17 cellular contexts compared by ENCODE assay signal in the genomic region with DNA sequence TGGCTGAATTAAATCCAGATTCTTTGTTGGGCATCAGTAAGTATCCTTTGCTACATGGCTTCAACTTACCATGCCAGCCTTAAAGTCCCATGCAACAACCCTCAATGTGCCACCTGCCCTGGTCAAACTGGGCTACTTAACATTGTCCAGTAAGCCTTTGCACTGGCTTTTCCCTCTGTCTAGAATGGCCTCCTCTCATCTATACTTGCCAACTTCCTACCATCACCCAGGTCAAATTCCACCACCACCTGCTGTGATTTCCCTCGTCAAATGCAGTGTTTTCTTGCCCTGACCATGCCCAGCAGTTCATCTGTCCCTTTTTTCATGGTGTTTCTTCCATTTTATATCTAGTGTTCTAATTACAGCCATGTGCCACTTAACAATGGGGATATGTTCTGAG. TPM values are rescaled to one million over a fixed set of nuclear protein-coding genes. Genes with fewer than 3 reads are reported as not detected.
"Had no signal": no experiment of that assay in that cellular context is flagged by ENCODE, and none has a peak within 500 bp of the region (broad histone marks: within the 10 kb centered on the region; RNA-seq: fewer than 3 reads in every experiment).

No MANE protein-coding gene starts in this region.

- H3K27ac ChIP-seq: adrenal gland, dorsolateral prefrontal cortex, esophagus muscularis mucosa, pancreas, stomach, thoracic aorta had no signal

- H3K4me1 Mint-ChIP-seq: activated T-helper 17 cell treated with anti-CD3 and anti-CD28 coated beads, Interleukin-2, amount 50 U/mL, for 72 hours had no signal

- H3K9me3 Mint-ChIP-seq: activated CD4-positive, alpha-beta T cell treated with anti-CD3 and anti-CD28 coated beads, Interleukin-2, amount 10 ng/mL, durations not matched to agents 24 days and 14 days; activated T-helper 17 cell treated with anti-CD3 and anti-CD28 coated beads, Interleukin-2, amount 50 U/mL, for 72 hours; immature natural killer cell; natural killer cell; T-helper 1 cell treated with Interleukin-12 subunit alpha and Interleukin-12 subunit beta and Interleukin-4 antibody, amounts not matched to agents 30 μg/mL and 1 μg/mL, for 36 hours had no signal

- H3K9me3 ChIP-seq: adrenal gland, esophagus muscularis mucosa, pancreas, stomach, thoracic aorta had no signal

- H3K4me3 Mint-ChIP-seq: activated CD4-positive, alpha-beta T cell treated with anti-CD3 and anti-CD28 coated beads, Interleukin-2, amount 10 ng/mL, durations not matched to agents 24 days and 14 days; activated T-helper 17 cell treated with anti-CD3 and anti-CD28 coated beads, Interleukin-2, amount 50 U/mL, for 72 hours; immature natural killer cell; natural killer cell; T-helper 1 cell treated with Interleukin-12 subunit alpha and Interleukin-12 subunit beta and Interleukin-4 antibody, amounts not matched to agents 30 μg/mL and 1 μg/mL, for 36 hours had no signal

- H3K27ac Mint-ChIP-seq: activated CD4-positive, alpha-beta T cell treated with anti-CD3 and anti-CD28 coated beads, Interleukin-2, amount 10 ng/mL, durations not matched to agents 24 days and 14 days; activated T-helper 17 cell treated with anti-CD3 and anti-CD28 coated beads, Interleukin-2, amount 50 U/mL, for 72 hours; T-helper 1 cell treated with Interleukin-12 subunit alpha and Interleukin-12 subunit beta and Interleukin-4 antibody, amounts not matched to agents 30 μg/mL and 1 μg/mL, for 36 hours had no signal

- H3K27me3 ChIP-seq: adrenal gland, dorsolateral prefrontal cortex, esophagus muscularis mucosa, pancreas, stomach had no signal

- DNase-seq: activated CD4-positive, alpha-beta T cell treated with anti-CD3 and anti-CD28 coated beads, Interleukin-2, amount 10 ng/mL, durations not matched to agents 24 days and 14 days; activated CD8-positive, alpha-beta memory T cell treated with anti-CD3 and anti-CD28 coated beads for 24 hours; activated naive CD4-positive, alpha-beta T cell treated with anti-CD3 and anti-CD28 coated beads, Interleukin-2, amount 50 U/mL, for 16 hours; adrenal gland; dorsolateral prefrontal cortex; immature natural killer cell; mammary epithelial cell; natural killer cell; pancreas; stimulated activated CD4-positive, alpha-beta T cell treated with anti-CD3 and anti-CD28 coated beads, Interleukin-4, amount 100 ng/mL, for 4 hours; stomach had no signal

- H3K36me3 Mint-ChIP-seq: natural killer cell had no signal

- H3K4me3 ChIP-seq: adrenal gland, dorsolateral prefrontal cortex, esophagus muscularis mucosa, pancreas, stomach, thoracic aorta had no signal

- H3K36me3 ChIP-seq: adrenal gland, pancreas, thoracic aorta had no signal

- ATAC-seq: activated T-helper 17 cell treated with anti-CD3 and anti-CD28 coated beads, Interleukin-2, amount 50 U/mL, for 72 hours; natural killer cell; pancreas had no signal

RNA-seq across cellular contexts. Expression of a gene that starts 45.1 kb away (rescaled TPM):
- total RNA-seq: activated CD4-positive, alpha-beta T cell treated with anti-CD3 and anti-CD28 coated beads, Interleukin-2, amount 10 ng/mL, durations not matched to agents 24 days and 14 days; activated T-helper 17 cell treated with anti-CD3 and anti-CD28 coated beads, Interleukin-2, amount 50 U/mL, for 72 hours; adrenal gland; fibroblast of villous mesenchyme; mammary epithelial cell; skeletal muscle tissue; thoracic aorta had no signal
- polyA plus RNA-seq: immature natural killer cell, mammary epithelial cell had no signal
